In genomic region chr1:153506386-153506785, GRCh38 we compare ENCODE assay signal across 19 cellular contexts. TPM values are rescaled to one million over a fixed set of nuclear protein-coding genes. Genes with fewer than 3 reads are reported as not detected.
A peak's percentile ranks its signal among the peaks of the same experiment; 100 is the strongest.
DNase-seq lines count a peak whose midpoint lies in the region; ATAC-seq and TF ChIP-seq lines count a peak whose summit lies in the region.
"Had no signal": no experiment of that assay in that cellular context is flagged by ENCODE, and none has a peak within 500 bp of the region (broad histone marks: within the 10 kb centered on the region; RNA-seq: fewer than 3 reads in every experiment).

No MANE protein-coding gene starts in this region.

- H3K4me3 ChIP-seq in ACC112 (ENCODE audit: low read depth, low read length) (peak overlapping the region; percentile 24; the same call in 1 of the 2 replicates), ascending aorta (no peak overlapping the region), right cardiac atrium (ENCODE audit: low read length) (no peak overlapping the region), gastrocnemius medialis (no peak overlapping the region)
- H3K4me3 ChIP-seq: SJSA1, upper lobe of left lung had no signal

- H3K27me3 ChIP-seq in ACC112 (ENCODE audit: insufficient read depth, low read length) (no peaks in the 10 kb centered on the region), ascending aorta (no peaks in the 10 kb centered on the region), right cardiac atrium (ENCODE audit: control insufficient read depth, insufficient read depth) (no peaks in the 10 kb centered on the region), gastrocnemius medialis (no peaks in the 10 kb centered on the region)
- H3K27me3 ChIP-seq: SJSA1, upper lobe of left lung had no signal

- H3K27ac ChIP-seq in ACC112 (ENCODE audit: low read depth, low read length) (peak overlapping the region; percentile 19; the same call in 1 of the 2 replicates), ascending aorta (peak overlapping the region; percentile 78 to 94), right cardiac atrium (ENCODE audit: low read length) (peak overlapping the region; percentile 93), gastrocnemius medialis (peak overlapping the region; percentile 69 to 78 (median 74))
- H3K27ac ChIP-seq: SJSA1 had no signal

- H3K4me1 ChIP-seq in ACC112 (ENCODE audit: control insufficient read depth, insufficient read depth, low read length, unreplicated experiment) = peaks cover 29% of the 10 kb centered on the region
- H3K4me1 ChIP-seq in ascending aorta = peaks cover 11 to 25% of the 10 kb centered on the region in 2 donors
- H3K4me1 ChIP-seq in right cardiac atrium (ENCODE audit: control insufficient read depth, insufficient read depth, low read length) = peaks cover 3% of the 10 kb centered on the region
- H3K4me1 ChIP-seq in gastrocnemius medialis = peaks cover 19 to 26% of the 10 kb centered on the region in 2 donors

- H3K9me3 ChIP-seq in ascending aorta (no peaks in the 10 kb centered on the region), right cardiac atrium (ENCODE audit: control insufficient read depth, low read length) (no peaks in the 10 kb centered on the region), gastrocnemius medialis (no peaks in the 10 kb centered on the region)
- H3K9me3 ChIP-seq: SJSA1, upper lobe of left lung had no signal

- DNase-seq in ascending aorta (ENCODE audit: low spot score in 2 of 2) (no peak), right cardiac atrium (peak in 2 of 3 donors; percentile 39 to 74), gastrocnemius medialis (no peak), KG1 (lab: John Stamatoyannopoulos, UW) (no peak)
- DNase-seq: activated CD4-positive, alpha-beta T cell treated with anti-CD3 and anti-CD28 coated beads, Interleukin-2, amount 10 ng/mL, durations not matched to agents 7 days and 5 days; activated naive CD8-positive, alpha-beta T cell treated with anti-CD3 and anti-CD28 coated beads, Interleukin-2, amount 10 ng/mL, durations not matched to agents 7 days and 5 days; activated T-cell treated with anti-CD3 and anti-CD28 coated beads, Interleukin-2, amount 50 U/mL, for 1 hour; CD4-positive, alpha-beta memory T cell; cerebellar nuclear complex; Kasumi-1; NCI-H146 had no signal

- TF ChIP-seq CTCF in ascending aorta (IDR thresholded peaks at IDR 0.05) (no peak), gastrocnemius medialis (IDR thresholded peaks at IDR 0.05 in 4 of 5, conservative IDR thresholded peaks at IDR 0.05 in 1 of 5) (no peak)

- intact Hi-C loops in ascending aorta (cut with DNase I) (loop anchor here (2.0 to 5.0 kb wide), 2 partner anchors 16 to 121 kb away; partner anchors contain the start of genes S100A1 and S100A13), right cardiac atrium (cut with DNase I) (no loop called here), gastrocnemius medialis (cut with DNase I; ENCODE audit: low total_unique reads) (no loop called here)

- no peak overlapping the region for H2AFZ ChIP-seq in ACC112 (ENCODE audit: low read length, unreplicated experiment)

- no peaks in the 10 kb centered on the region for H3K79me2 ChIP-seq in ACC112 (ENCODE audit: control insufficient read depth, insufficient read depth, low read length, unreplicated experiment)

- WGBS in right cardiac atrium = 70% methylated on average over 5 of the region's 5 CpGs

- H3K36me3 ChIP-seq in ACC112 (ENCODE audit: insufficient read depth, low read length) (no peaks in the 10 kb centered on the region), ascending aorta (no peaks in the 10 kb centered on the region), gastrocnemius medialis (no peaks in the 10 kb centered on the region)
- H3K36me3 ChIP-seq: SJSA1, upper lobe of left lung had no signal

- ATAC-seq in right cardiac atrium = peak; percentile 9 to 13
- no peak for ATAC-seq in gastrocnemius medialis
- ATAC-seq in esophagus mucosa = no peak
- ATAC-seq in HG02852 (IDR thresholded peaks at IDR 0.05; ENCODE audit: unreplicated experiment) = no peak
- ATAC-seq in GM18502 (IDR thresholded peaks at IDR 0.05; ENCODE audit: poor library complexity, unreplicated experiment) = no peak

- in situ Hi-C loops in gastrocnemius medialis (cut with MboI; ENCODE audit: low sequenced_read_pairs in 4 of 4) = loop anchor here in 1 of 4 donors (25.0 kb wide), 1 partner anchor 481 kb away; the partner anchor contains the start of genes JTB, RAB13 and RPS27

- TF ChIP-seq POLR2A in gastrocnemius medialis (IDR thresholded peaks at IDR 0.05) = no peak

RNA-seq across cellular contexts. Expression of gene S100A6, which starts 29.4 kb away (rescaled TPM):
- total RNA-seq in ascending aorta (336 TPM), right cardiac atrium (100 to 1,000 TPM; 334 to 461 (median 411) TPM), gastrocnemius medialis (100 to 1,000 TPM; 153 to 361 (median 224) TPM), esophagus mucosa (976 TPM)
- polyA plus RNA-seq in right cardiac atrium = 819 TPM

RNA-seq across cellular contexts. Expression of gene S100A5, which starts 34.3 kb away (rescaled TPM):
- total RNA-seq in ascending aorta (not detected), right cardiac atrium (not detected), gastrocnemius medialis (not detected), esophagus mucosa (not detected)
- polyA plus RNA-seq in right cardiac atrium = not detected
- total RNA-seq: endothelial cell of umbilical vein, glomerular endothelial cell, SJSA1, upper lobe of left lung had no signal
- polyA plus RNA-seq: endothelial cell of umbilical vein had no signal

RNA-seq across cellular contexts. Expression of gene S100A4, which starts 39.2 kb away (rescaled TPM):
- total RNA-seq in ascending aorta (690 TPM), right cardiac atrium (100 to 1,000 TPM in 3 of 4 donors, 10 to 100 TPM in 1; 95.9 to 243 (median 148) TPM), gastrocnemius medialis (100 to 1,000 TPM in 3 of 4 donors, 10 to 100 TPM in 1; 76.8 to 377 (median 144) TPM), esophagus mucosa (36.0 TPM)
- polyA plus RNA-seq in right cardiac atrium = 329 TPM
- total RNA-seq: endothelial cell of umbilical vein had no signal

RNA-seq across cellular contexts. Expression of gene S100A3, which starts 42.7 kb away (rescaled TPM):
- total RNA-seq in ascending aorta (not detected), right cardiac atrium (1 to 10 TPM in 2 of 4 donors, under 1 TPM in 2; 0.54 to 2.0 (median 1.1) TPM), gastrocnemius medialis (1 to 10 TPM in 1 of 4 donors, under 1 TPM in 1, not detected in 2; 0.88 to 1.6 TPM), esophagus mucosa (9.6 TPM)
- 1.6 TPM for polyA plus RNA-seq in right cardiac atrium
- total RNA-seq: activated CD4-positive, alpha-beta T cell treated with anti-CD3 and anti-CD28 coated beads, Interleukin-2, amount 10 ng/mL, durations not matched to agents 7 days and 5 days; activated naive CD8-positive, alpha-beta T cell treated with anti-CD3 and anti-CD28 coated beads, Interleukin-2, amount 10 ng/mL, durations not matched to agents 7 days and 5 days; CD4-positive, alpha-beta memory T cell had no signal
- polyA plus RNA-seq: CD4-positive, alpha-beta memory T cell had no signal

RNA-seq across cellular contexts. Expression of gene S100A7, which starts 45.9 kb away (rescaled TPM):
- total RNA-seq in ascending aorta = not detected
- not detected for total RNA-seq in right cardiac atrium
- not detected for polyA plus RNA-seq in right cardiac atrium
- total RNA-seq in gastrocnemius medialis = not detected
- 5,647 TPM for total RNA-seq in esophagus mucosa
- total RNA-seq: activated CD4-positive, alpha-beta T cell treated with anti-CD3 and anti-CD28 coated beads, Interleukin-2, amount 10 ng/mL, durations not matched to agents 7 days and 5 days; activated naive CD8-positive, alpha-beta T cell treated with anti-CD3 and anti-CD28 coated beads, Interleukin-2, amount 10 ng/mL, durations not matched to agents 7 days and 5 days; CD4-positive, alpha-beta memory T cell; endothelial cell of umbilical vein; glomerular endothelial cell; SJSA1; upper lobe of left lung had no signal
- polyA plus RNA-seq: CD4-positive, alpha-beta memory T cell; endothelial cell of umbilical vein had no signal

Comparison
In these comparisons a context has a peak if more than half of its experiments do, and no peak if none do; other contexts are left out.
1. H3K27ac ChIP-seq: peak in every context shown above with its lines; median percentile 93 in right cardiac atrium; 86 in ascending aorta; 74 in gastrocnemius medialis; 19 in ACC112.
2. DNase-seq: peak in right cardiac atrium (2 of 3); none in ascending aorta (0 of 2), gastrocnemius medialis (0 of 2) and KG1 (single experiment).
3. ATAC-seq: peak in right cardiac atrium (2 of 2); none in gastrocnemius medialis (0 of 2), esophagus mucosa (single experiment), HG02852 (single experiment) and GM18502 (single experiment).